In genomic region chr3:194395201-194395600, GRCh38 we compare ENCODE assay signal across 14 cellular contexts. TPM values are rescaled to one million over a fixed set of nuclear protein-coding genes. Genes with fewer than 3 reads are reported as not detected.
DNase-seq lines count a peak whose midpoint lies in the region; ATAC-seq and TF ChIP-seq lines count a peak whose summit lies in the region.
"Had no signal": no experiment of that assay in that cellular context is flagged by ENCODE, and none has a peak within 500 bp of the region (broad histone marks: within the 10 kb centered on the region; RNA-seq: fewer than 3 reads in every experiment).

No MANE protein-coding gene starts in this region.

- CTCF ChIA-PET in MCF 10A (lab: Yijun Ruan, JAX) = interaction anchor here (1.1 to 3.3 kb wide), 4 partner anchors 9 to 61 kb away, joined by 5 to 16 read pairs (median 6); no protein-coding TSS in a partner anchor

- TF ChIP-seq CTCF in MCF 10A (IDR thresholded peaks at IDR 0.05; ENCODE audit: unreplicated experiment) (no peak), breast epithelium (IDR thresholded peaks at IDR 0.05) (no peak), vagina (IDR thresholded peaks at IDR 0.05) (no peak)

- TF ChIP-seq POLR2A in breast epithelium (IDR thresholded peaks at IDR 0.05) (no peak), vagina (IDR thresholded peaks at IDR 0.05) (no peak)

- no TSS peak for BruUV-seq in MCF 10A (replicated peaks; lab: Mats Ljungman, UMichigan)

- no peaks in the 10 kb centered on the region for H3K4me1 ChIP-seq in breast epithelium
- peaks cover 43% of the 10 kb centered on the region for H3K4me1 ChIP-seq in vagina

- H3K4me3 ChIP-seq in breast epithelium (no peak overlapping the region), vagina (no peak overlapping the region)
- H3K4me3 ChIP-seq: SJSA1 had no signal

- H3K36me3 ChIP-seq in breast epithelium (no peaks in the 10 kb centered on the region), vagina (no peaks in the 10 kb centered on the region)
- H3K36me3 ChIP-seq: SJSA1 had no signal

- H3K9me3 Mint-ChIP-seq in MCF 10A (ENCODE audit: unreplicated experiment) = peaks cover 15% of the 10 kb centered on the region

- no peak overlapping the region for H3K4me3 Mint-ChIP-seq in MCF 10A (ENCODE audit: unreplicated experiment)

- POLR2A ChIA-PET in MCF 10A (lab: Yijun Ruan, JAX) = interaction anchor here (0.6 to 1.3 kb wide), 5 partner anchors 9 to 770 kb away, joined by 3 to 4 read pairs (median 3); no protein-coding TSS in a partner anchor

- peaks cover 4% of the 10 kb centered on the region for H3K36me3 Mint-ChIP-seq in MCF 10A (ENCODE audit: insufficient read depth, unreplicated experiment)

- DNase-seq in MCF 10A (ENCODE audit: unreplicated experiment) (peak; percentile 43), breast epithelium (ENCODE audit: low spot score in 2 of 2) (no peak), OCI-M1 (lab: John Stamatoyannopoulos, UW) (peak; percentile 51), fibroblast of peridontal ligament (ENCODE audit: extremely low read depth) (peak; percentile 55), vagina (ENCODE audit: extremely low spot score in 2 of 2) (no peak), cardiac septum (ENCODE audit: low spot score) (no peak), NCI-H226 (no peak)
- DNase-seq: activated gamma-delta T cell; stimulated activated CD4-positive, alpha-beta T cell treated with anti-CD3 and anti-CD28 coated beads, Interleukin-4, amount 100 ng/mL, for 1 hour had no signal

- H3K9me3 ChIP-seq in breast epithelium = peaks cover 0 to 7% of the 10 kb centered on the region in 2 donors
- H3K9me3 ChIP-seq in vagina = no peaks in the 10 kb centered on the region

- H3K27ac Mint-ChIP-seq in MCF 10A (ENCODE audit: low read depth, unreplicated experiment) = no peak overlapping the region

- peaks cover 0 to 17% of the 10 kb centered on the region in 2 donors for H3K27me3 ChIP-seq in breast epithelium
- no peaks in the 10 kb centered on the region for H3K27me3 ChIP-seq in vagina
- H3K27me3 ChIP-seq: SJSA1 had no signal

- no peak overlapping the region for H3K27ac ChIP-seq in breast epithelium
- H3K27ac ChIP-seq in vagina = peak overlapping the region; percentile 62
- H3K27ac ChIP-seq: C4-2B, KMS-11, SJSA1 had no signal

- no peak for ATAC-seq in GM19455 (IDR thresholded peaks at IDR 0.05; ENCODE audit: unreplicated experiment)

- no peaks in the 10 kb centered on the region for H3K4me1 Mint-ChIP-seq in MCF 10A (ENCODE audit: insufficient read depth, unreplicated experiment)

- intact Hi-C loops in MCF 10A (cut with micrococcal nuclease) = no loop called here
- intact Hi-C loops in breast epithelium (cut with DNase I; ENCODE audit: low total_unique reads) = no loop called here
- intact Hi-C loops in vagina (cut with DNase I) = no loop called here
- intact Hi-C loops in cardiac septum (cut with DNase I) = loop anchor here (5.0 kb wide), 1 partner anchor 63 kb away; no protein-coding TSS in a partner anchor

- H3K27me3 Mint-ChIP-seq in MCF 10A (ENCODE audit: insufficient read depth, unreplicated experiment) = peaks cover 14% of the 10 kb centered on the region

RNA-seq across cellular contexts. Expression of gene GP5, which starts 3.9 kb away (rescaled TPM):
- 0.15 TPM in 1 of 2 replicates, not detected in the other for total RNA-seq in MCF 10A (2022)
- total RNA-seq in breast epithelium = under 1 TPM in 1 of 3 donors, not detected in 2; 0.16 TPM
- total RNA-seq in vagina = not detected
- total RNA-seq in cardiac septum = 0.22 TPM
- total RNA-seq: SJSA1 had no signal

RNA-seq across cellular contexts. Expression of gene LRRC15, which starts 25.7 kb away (rescaled TPM):
- total RNA-seq in MCF 10A (2022) (not detected in 2 replicates), breast epithelium (under 1 TPM; 0.15 to 0.48 (median 0.33) TPM), vagina (not detected), cardiac septum (0.38 TPM)

RNA-seq across cellular contexts. Expression of gene CPN2, which starts 44.1 kb away (rescaled TPM):
- total RNA-seq in MCF 10A (2022) (not detected in 2 replicates), breast epithelium (under 1 TPM in 1 of 3 donors, not detected in 2; 0.16 TPM), vagina (not detected), cardiac septum (0.35 TPM)
- total RNA-seq: mononuclear cell, SJSA1 had no signal

Comparison
In these comparisons a context has a peak if more than half of its experiments do, and no peak if none do; other contexts are left out.
1. DNase-seq: peak in MCF 10A (single experiment), OCI-M1 (single experiment) and fibroblast of peridontal ligament (single experiment); none in breast epithelium (0 of 2), vagina (0 of 2), cardiac septum (single experiment) and NCI-H226 (single experiment).